In genomic region chr17:27293898-27294688, GRCh38 we compare ENCODE assay signal across 8 cellular contexts. TPM values are rescaled to one million over a fixed set of nuclear protein-coding genes. Genes with fewer than 3 reads are reported as not detected.
A peak's percentile ranks its signal among the peaks of the same experiment; 100 is the strongest.
DNase-seq lines count a peak whose midpoint lies in the region; ATAC-seq and TF ChIP-seq lines count a peak whose summit lies in the region.

TSS of gene WSB1 (plus strand) at chr17:27294114. CDS start at chr17:27294396, 282 bp downstream.

- ATAC-seq in HG03439 (IDR thresholded peaks at IDR 0.05; ENCODE audit: unreplicated experiment), result peak; percentile 80

- no peaks in the 10 kb centered on the region for H3K4me1 ChIP-seq in BE2C

- DNase-seq in BE2C (peak; percentile 85), GM19238 (ENCODE audit: insufficient read length, low spot score) (peak; percentile 91), NCI-H460 (ENCODE audit: extremely low read depth, low read depth) (peak; percentile 86), cerebellum (ENCODE audit: low spot score) (peak; percentile 96), kidney epithelial cell (ENCODE audit: low read depth) (peak; percentile 47)
- peak; percentile 85 to 86 for DNase-seq in activated CD4-positive, alpha-beta T cell treated with anti-CD3 and anti-CD28 coated beads for 24 hours (ENCODE audit: low read depth in 2 of 2)
- peak; percentile 94 for DNase-seq in stimulated activated CD4-positive, alpha-beta T cell treated with anti-CD3 and anti-CD28 coated beads, Interleukin-15, amount 100 ng/mL, for 24 hours

- H3K27me3 ChIP-seq in BE2C (no peaks in the 10 kb centered on the region), kidney epithelial cell (ENCODE audit: control insufficient read depth, insufficient read depth, low read length) (no peaks in the 10 kb centered on the region)

- peak within 1 kb of the TSS; percentile 84 for H3K4me3 ChIP-seq in BE2C (ENCODE audit: low read depth, low read length)
- peak within 1 kb of the TSS; percentile 83 for H3K4me3 ChIP-seq in kidney epithelial cell (ENCODE audit: low read depth, low read length)

- H3K9me3 ChIP-seq in BE2C, result no peaks in the 10 kb centered on the region

- no peaks in the 10 kb centered on the region for H3K36me3 ChIP-seq in BE2C
- no peaks in the 10 kb centered on the region for H3K36me3 ChIP-seq in kidney epithelial cell (ENCODE audit: control insufficient read depth, insufficient read depth, low read length)

- no peak for TF ChIP-seq CTCF in BE2C (IDR thresholded peaks at IDR 0.05; ENCODE audit: low read depth, low read length)
- no peak for TF ChIP-seq CTCF in kidney epithelial cell (IDR thresholded peaks at IDR 0.05; ENCODE audit: insufficient read depth, low read length, poor library complexity, severe bottlenecking)

RNA-seq across cellular contexts. Expression of gene WSB1, which starts in this region (rescaled TPM):
- 12.0 TPM for polyA plus RNA-seq in BE2C (2012; ENCODE audit: insufficient read depth, insufficient read length, low read depth)
- total RNA-seq in NCI-H460 (2014; rRNA removed; shearing (Covaris generic)), result 143 and 153 TPM in 2 replicates
- 164 and 339 TPM in 2 replicates for polyA plus RNA-seq in NCI-H460 (2014; cell fraction: nucleus; rRNA removed)
- total RNA-seq in cerebellum, result 340 TPM
- 127 and 129 TPM in 2 replicates for total RNA-seq in kidney epithelial cell

Comparison
In these comparisons a context has a peak if more than half of its experiments do, and no peak if none do; other contexts are left out.
1. Peak in every context shown above with its lines: DNase-seq, ATAC-seq and H3K4me3 ChIP-seq.